In genomic region chr2:199705538-199705937, GRCh38 we compare ENCODE assay signal across 25 cellular contexts.
"Had no signal": no experiment of that assay in that cellular context is flagged by ENCODE, and none has a peak within 500 bp of the region (broad histone marks: within the 10 kb centered on the region; RNA-seq: fewer than 3 reads in every experiment).

No MANE protein-coding gene starts in this region.

- H3K4me1 Mint-ChIP-seq: memory B cell, neural crest cell had no signal

- H3K4me3 Mint-ChIP-seq: memory B cell; natural killer cell treated with Interleukin-12 subunit alpha and Interleukin-12 subunit beta and Interleukin-15 and Interleukin-18, amount 100 ng/mL, for 72 hours; neural crest cell; type B pancreatic cell had no signal

- H3K4me2 ChIP-seq: hepatocyte had no signal

- H3K27ac ChIP-seq: coronary artery, esophagus muscularis mucosa, foreskin keratinocyte, gastroesophageal sphincter, heart left ventricle, hepatocyte, neutrophil, parathyroid adenoma, right lobe of liver, testis, tibial artery had no signal

- DNase-seq: dermis blood vessel endothelial cell; effector memory CD4-positive, alpha-beta T cell; foreskin keratinocyte; heart left ventricle; kidney; right lobe of liver; small intestine; stimulated activated CD4-positive, alpha-beta T cell treated with anti-CD3 and anti-CD28 coated beads, Interleukin-12 subunit alpha, Interleukin-12 subunit beta, amount 100 ng/mL, for 4 hours; stimulated activated CD4-positive, alpha-beta T cell treated with anti-CD3 and anti-CD28 coated beads, Interleukin-2, amount 100 ng/mL, for 24 hours; stimulated activated CD4-positive, alpha-beta T cell treated with anti-CD3 and anti-CD28 coated beads, Interleukin-4, amount 100 ng/mL, for 4 hours; stimulated activated naive CD4-positive, alpha-beta T cell; testis; tibial artery had no signal

- H3K36me3 Mint-ChIP-seq: memory B cell, type B pancreatic cell had no signal

- ATAC-seq: gastroesophageal sphincter; heart left ventricle; natural killer cell treated with Interleukin-12 subunit alpha and Interleukin-12 subunit beta and Interleukin-15 and Interleukin-18, amount 100 ng/mL, for 72 hours had no signal

- H3K4me1 ChIP-seq: esophagus muscularis mucosa, foreskin keratinocyte, gastroesophageal sphincter, heart left ventricle, parathyroid adenoma, right lobe of liver, testis, tibial artery had no signal

- H3K27me3 Mint-ChIP-seq: progenitor cell of endocrine pancreas, type B pancreatic cell had no signal

- H2AFZ ChIP-seq: hepatocyte, parathyroid adenoma had no signal

- H3K27ac Mint-ChIP-seq: memory B cell; natural killer cell treated with Interleukin-12 subunit alpha and Interleukin-12 subunit beta and Interleukin-15 and Interleukin-18, amount 100 ng/mL, for 72 hours; progenitor cell of endocrine pancreas; type B pancreatic cell had no signal

- H3K27me3 ChIP-seq: esophagus muscularis mucosa, foreskin keratinocyte, gastroesophageal sphincter, heart left ventricle, hepatocyte, neutrophil, right lobe of liver, testis, tibial artery had no signal

- H3K9me3 ChIP-seq: neutrophil, testis, tibial artery had no signal

- H3K4me3 ChIP-seq: coronary artery, esophagus muscularis mucosa, gastroesophageal sphincter, heart left ventricle, hepatocyte, lung, right lobe of liver, testis, tibial artery had no signal

- H3K9ac ChIP-seq: parathyroid adenoma had no signal

- H3K36me3 ChIP-seq: esophagus muscularis mucosa, gastroesophageal sphincter, heart left ventricle, neutrophil, right lobe of liver, tibial artery had no signal

- H3K9me3 Mint-ChIP-seq: natural killer cell treated with Interleukin-12 subunit alpha and Interleukin-12 subunit beta and Interleukin-15 and Interleukin-18, amount 100 ng/mL, for 72 hours; type B pancreatic cell had no signal

- H3K79me2 ChIP-seq: hepatocyte, parathyroid adenoma had no signal
